Comparison of ENCODE assay signal across 26 cellular contexts in genomic region chr4:145602129-145602760, GRCh38.
"Had no signal": no experiment of that assay in that cellular context is flagged by ENCODE, and none has a peak within 500 bp of the region (broad histone marks: within the 10 kb centered on the region; RNA-seq: fewer than 3 reads in every experiment).

No MANE protein-coding gene starts in this region.

- DNase-seq: activated CD4-positive, alpha-beta memory T cell treated with anti-CD3 and anti-CD28 coated beads for 36 hours; activated CD4-positive, alpha-beta T cell treated with anti-CD3 and anti-CD28 coated beads for 36 hours; activated CD4-positive, alpha-beta T cell treated with anti-CD3 and anti-CD28 coated beads, Interleukin-2, amount 10 ng/mL, durations not matched to agents 24 days and 14 days; activated CD4-positive, CD25-positive, alpha-beta regulatory T cell; activated CD4-positive, CD25-positive, alpha-beta regulatory T cell treated with anti-CD3 and anti-CD28 coated beads, Interleukin-2, amount 50 U/mL, for 72 hours; activated CD8-positive, alpha-beta memory T cell treated with anti-CD3 and anti-CD28 coated beads, Interleukin-2, amount 10 ng/mL, durations not matched to agents 7 days and 5 days; activated CD8-positive, alpha-beta memory T cell treated with anti-CD3 and anti-CD28 coated beads, Interleukin-2, amount 50 U/mL, for 4 hours; activated CD8-positive, alpha-beta T cell treated with anti-CD3 and anti-CD28 coated beads, Interleukin-2, amount 10 ng/mL, durations not matched to agents 7 days and 5 days; activated effector memory CD4-positive, alpha-beta T cell treated with anti-CD3 and anti-CD28 coated beads, Interleukin-2, amount 50 U/mL, for 16 hours; activated naive CD4-positive, alpha-beta T cell treated with anti-CD3 and anti-CD28 coated beads for 36 hours; activated naive CD8-positive, alpha-beta T cell treated with anti-CD3 and anti-CD28 coated beads for 36 hours; activated naive CD8-positive, alpha-beta T cell treated with anti-CD3 and anti-CD28 coated beads, Interleukin-2, amount 50 U/mL, for 24 hours; activated T-cell treated with anti-CD3 and anti-CD28 coated beads, Interleukin-2, amount 50 U/mL, for 1 hour; activated T-cell treated with anti-CD3 and anti-CD28 coated beads, Interleukin-2, amount 50 U/mL, for 48 hours; central memory CD4-positive, alpha-beta T cell; cerebellar nuclear complex; colonic mucosa; effector CD8-positive, alpha-beta T cell; esophagus squamous epithelium; foreskin melanocyte; T-helper 2 cell had no signal

- H3K9me3 ChIP-seq: colonic mucosa had no signal

- H3K27ac ChIP-seq: ascending aorta, breast epithelium, cardiac muscle cell, colonic mucosa, epithelial cell of prostate, esophagus squamous epithelium, gastroesophageal sphincter had no signal

- H3K4me1 ChIP-seq: ascending aorta, breast epithelium, colonic mucosa, esophagus squamous epithelium, gastroesophageal sphincter had no signal

- ATAC-seq: activated CD4-positive, alpha-beta T cell treated with anti-CD3 and anti-CD28 coated beads for 36 hours; activated CD8-positive, alpha-beta memory T cell treated with anti-CD3 and anti-CD28 coated beads, Interleukin-2, amount 10 ng/mL, durations not matched to agents 7 days and 5 days; activated CD8-positive, alpha-beta T cell treated with anti-CD3 and anti-CD28 coated beads, Interleukin-2, amount 10 ng/mL, durations not matched to agents 7 days and 5 days; activated naive CD8-positive, alpha-beta T cell treated with anti-CD3 and anti-CD28 coated beads, Interleukin-2, amount 50 U/mL, for 24 hours; gastroesophageal sphincter had no signal

- H3K36me3 ChIP-seq: ascending aorta, breast epithelium, cardiac muscle cell, colonic mucosa, esophagus squamous epithelium, gastroesophageal sphincter had no signal

- H3K27me3 ChIP-seq: ascending aorta, breast epithelium, cardiac muscle cell, colonic mucosa, esophagus squamous epithelium, gastroesophageal sphincter had no signal

- H3K4me3 ChIP-seq: ascending aorta, breast epithelium, cardiac muscle cell, colonic mucosa, esophagus squamous epithelium, gastroesophageal sphincter had no signal
